Comparison of ENCODE assay signal across 11 cellular contexts in genomic region chr5:132471006-132471907, GRCh38. TPM values are rescaled to one million over a fixed set of nuclear protein-coding genes. Genes with fewer than 3 reads are reported as not detected.
A peak's percentile ranks its signal among the peaks of the same experiment; 100 is the strongest.
DNase-seq lines count a peak whose midpoint lies in the region; ATAC-seq, FAIRE-seq and TF ChIP-seq lines count a peak whose summit lies in the region.
"Had no signal": no experiment of that assay in that cellular context is flagged by ENCODE, and none has a peak within 500 bp of the region (broad histone marks: within the 10 kb centered on the region; RNA-seq: fewer than 3 reads in every experiment).

No MANE protein-coding gene starts in this region.

- H3K27ac ChIP-seq in K562 (ENCODE audit: extremely low read depth, low read depth, low read length) (no peak overlapping the region), spleen (peak overlapping the region; percentile 68 to 99 (median 92))
- H3K27ac ChIP-seq: 22Rv1 had no signal

- no peaks in the 10 kb centered on the region for H4K20me1 ChIP-seq in K562 (replicated peaks; ENCODE audit: control insufficient read depth, insufficient read depth, low read length)

- no peak overlapping the region for H3K4me2 ChIP-seq in K562 (ENCODE audit: insufficient read depth, low read length)

- peaks cover 15 to 18% of the 10 kb centered on the region in 2 experiments for H3K4me1 ChIP-seq in K562 (replicated peaks in 1 of 2; ENCODE audit: control insufficient read depth in 2 of 2, insufficient read depth in 2 of 2, low read length in 2 of 2)
- peaks cover 77 to 100% (median 96%) of the 10 kb centered on the region in 6 donors for H3K4me1 ChIP-seq in spleen

- H3K36me3 ChIP-seq in K562 (ENCODE audit: control insufficient read depth, insufficient read depth, low read length) (no peaks in the 10 kb centered on the region), spleen (peaks cover 0 to 22% (median 0%) of the 10 kb centered on the region in 6 donors)

- H3K9me1 ChIP-seq in K562 (ENCODE audit: control insufficient read depth, insufficient read depth, low read length): no peaks in the 10 kb centered on the region

- TF ChIP-seq POLR2A in K562 (conservative IDR thresholded peaks at IDR 0.05): no peak
- TF ChIP-seq POLR2A in spleen (IDR thresholded peaks at IDR 0.05): no peak

- no peak for ATAC-seq in K562
- no peak for ATAC-seq in HG03439 (IDR thresholded peaks at IDR 0.05; ENCODE audit: unreplicated experiment)

- H3K27me3 ChIP-seq in K562 (ENCODE audit: control insufficient read depth in 2 of 2, insufficient read depth in 2 of 2, low read length in 2 of 2) (no peaks in the 10 kb centered on the region), spleen (replicated peaks in 1 of 7) (no peaks in the 10 kb centered on the region)

- no peak for FAIRE-seq in K562 (lab: Jason Lieb, UNC)

- no peak for TF ChIP-seq RAD21 in K562 (CRISPR knock-in tag; conservative IDR thresholded peaks at IDR 0.05 in 1 of 2, IDR thresholded peaks at IDR 0.05 in 1 of 2)

- H3K79me2 ChIP-seq in K562 (ENCODE audit: control insufficient read depth, insufficient read depth, low read length): no peaks in the 10 kb centered on the region

- CTCF ChIA-PET in K562 (lab: Yijun Ruan, JAX; ENCODE audit: low intra/inter-chr PET ratio): no interaction called here

- DNase-seq in DMS 273 (lab: John Stamatoyannopoulos, UW; ENCODE audit: unreplicated experiment): peak; percentile 29
- no peak for DNase-seq in DMS 273 treated with DMSO at 0.1 percent for 48 hours (lab: John Stamatoyannopoulos, UW)
- peak; percentile 70 for DNase-seq in NCI-H69 (lab: John Stamatoyannopoulos, UW)
- no peak for DNase-seq in K562 (ENCODE audit: extremely low read depth in 1 of 4, low spot score in 3 of 4)
- DNase-seq in spleen: no peak
- DNase-seq in H4 (ENCODE audit: low spot score): no peak
- DNase-seq in UCSD-AML1 (lab: John Stamatoyannopoulos, UW; ENCODE audit: unreplicated experiment): no peak
- DNase-seq: HFFc6, NCI-H2081 treated with DMSO at 0.1 percent for 48 hours had no signal

- H3K9me3 ChIP-seq in K562 (replicated peaks; ENCODE audit: control insufficient read depth, insufficient read depth, low read depth, low read length) (no peaks in the 10 kb centered on the region), spleen (no peaks in the 10 kb centered on the region)

- in situ Hi-C loops in K562 (cut with MboI): no loop called here

- 64% methylated on average over 7 of the region's 7 CpGs for WGBS in K562 (ENCODE audit: insufficient coverage, low coverage, missing lambda C conversion rate)
- 80 to 95% (median 82%) methylated on average over 7 of the region's 7 CpGs for WGBS in spleen, 5 donors

- no peak overlapping the region for H3K4me3 ChIP-seq in K562
- H3K4me3 ChIP-seq in spleen: no peak overlapping the region

- TF ChIP-seq CTCF in K562 (IDR thresholded peaks at IDR 0.05 in 2 of 3, conservative IDR thresholded peaks at IDR 0.05 in 1 of 3; ENCODE audit: insufficient read depth in 2 of 3, low read depth in 1 of 3, low read length in 3 of 3) (no peak), spleen (IDR thresholded peaks at IDR 0.05 in 8 of 11, conservative IDR thresholded peaks at IDR 0.05 in 3 of 11) (no peak)

- no peak for TF ChIP-seq EP300 in K562 (IDR thresholded peaks at IDR 0.05; ENCODE audit: low read length)

- no peak overlapping the region for H2AFZ ChIP-seq in K562 (ENCODE audit: low read depth, low read length)

- no TSS peak for BruUV-seq in K562 (replicated peaks; lab: Mats Ljungman, UMichigan)

- POLR2A ChIA-PET in K562 (lab: Yijun Ruan, JAX): interaction anchor here (1.2 to 4.0 kb wide), 6 partner anchors 9 to 60 kb away, joined by 3 to 40 read pairs (median 8); partner anchors contain the start of gene IRF1

- intact Hi-C loops in K562 (cut with micrococcal nuclease): no loop called here
- intact Hi-C loops in spleen (cut with DNase I; ENCODE audit: low total_unique reads): no loop called here

- no peak overlapping the region for H3K9ac ChIP-seq in K562 (ENCODE audit: insufficient read depth in 1 of 2, low read depth in 2 of 2, low read length in 2 of 2)

TF ChIP-seq in K562, 482 proteins besides CTCF, POLR2A, EP300 and RAD21:
- peak; percentile 83 for TF ChIP-seq ZFP36 (IDR thresholded peaks at IDR 0.05; ENCODE audit: low read depth, low read length, partially characterized antibody)
- 0 out of 2 replicates have a peak, but pooled peaks have one; percentile 32 for TF ChIP-seq HDAC2 (IDR thresholded peaks at IDR 0.05)
- TF ChIP-seq RBM25 (IDR thresholded peaks at IDR 0.05; ENCODE audit: low read depth, low read length, severe bottlenecking): peak; percentile 83
- 0 out of 4 replicates have a peak, but pooled peaks of 1 of the 2 experiments have one; percentile 23 for TF ChIP-seq RCOR1 (IDR thresholded peaks at IDR 0.05; ENCODE audit: borderline replicate concordance in 1 of 2, low read depth in 2 of 2, low read length in 2 of 2)
- TF ChIP-seq KDM1A (IDR thresholded peaks at IDR 0.05): peak; percentile 33 to 58; a peak in 3 of 4 replicates
- peak; percentile 28; the same call in 1 of the 2 replicates for TF ChIP-seq NFIC (IDR thresholded peaks at IDR 0.05)
- TF ChIP-seq SMARCC2 (IDR thresholded peaks at IDR 0.05; ENCODE audit: low read depth): no peak
- no peak for TF ChIP-seq CCNT2 (IDR thresholded peaks at IDR 0.05; ENCODE audit: borderline replicate concordance, extremely low read depth, insufficient read length, low read depth, low read length)
- peak; percentile 81 for TF ChIP-seq BCOR (IDR thresholded peaks at IDR 0.05)

RNA-seq across cellular contexts. Expression of gene IRF1, which starts 19.3 kb away (rescaled TPM):
- 28.2 and 57.3 TPM in 2 replicates for total RNA-seq in K562 (2011; cell fraction: chromatin; rRNA removed; ENCODE audit: low replicate concordance)
- 33.9 and 37.9 TPM in 2 replicates for total RNA-seq in K562 (2011; cell fraction: nucleolus; rRNA removed)
- 29.7 and 35.8 TPM in 2 replicates for total RNA-seq in K562 (2011; cell fraction: nucleoplasm; rRNA removed)
- total RNA-seq in K562 (2014; rRNA removed) (3.0 and 4.4 TPM in 2 replicates), K562 (2014; rRNA removed; fragmentation: Illumina TruSeq; extraction: Trizol) (4.4 and 6.1 TPM in 2 replicates), K562 (2015; rRNA removed; fragmentation: Illumina TruSeq; extraction: Trizol) (7.4 and 8.2 TPM in 2 replicates), K562 (2021) (10.6 and 12.3 TPM in 2 replicates), spleen (100 to 1,000 TPM; 146 to 307 (median 165) TPM)
- polyA plus RNA-seq in K562 (2011; rRNA removed) (4.9 and 5.4 TPM in 2 replicates), K562 (2014; fragmentation: Illumina TruSeq; extraction: Trizol) (5.3 and 7.3 TPM in 2 replicates), K562 (2014; fragmentation: Nextera tagmentation; extraction: Ambion mirVana) (1 to 10 TPM; 1.1 to 1.3 TPM), K562 (2014; rRNA removed) (5.9 and 6.0 TPM in 2 replicates), spleen (100 to 1,000 TPM in 1 of 3 donors, 10 to 100 TPM in 2; 57.9 to 113 (median 59.7) TPM)
- 3.6 and 5.0 TPM in 2 replicates for polyA plus RNA-seq in K562 (2011; cell fraction: cytosol; rRNA removed)
- polyA plus RNA-seq in K562 (2011; cell fraction: nucleus; rRNA removed): 12.7 and 17.0 TPM in 2 replicates
- polyA plus RNA-seq in K562 (2012): 7.0 and 22.7 TPM in 2 replicates
- 14.3 and 15.6 TPM in 2 replicates for polyA minus RNA-seq in K562 (2011; rRNA and poly(A)+ RNA removed)
- 4.2 and 9.4 TPM in 2 replicates for polyA minus RNA-seq in K562 (2011; cell fraction: cytosol; rRNA and poly(A)+ RNA removed)
- 19.7 and 23.8 TPM in 2 replicates for polyA minus RNA-seq in K562 (2011; cell fraction: nucleus; rRNA and poly(A)+ RNA removed)
- total RNA-seq in H4 (2014; rRNA removed; shearing (Covaris generic)): 14.3 and 30.2 TPM in 2 replicates

Comparison
In these comparisons a context has a peak if more than half of its experiments do, and no peak if none do; other contexts are left out.
1. DNase-seq: peak in DMS 273 (single experiment) and NCI-H69 (single experiment); none in DMS 273 treated with DMSO at 0.1 percent for 48 hours (single experiment), K562 (0 of 4), spleen (single experiment), H4 (single experiment) and UCSD-AML1 (single experiment).